Comparison of ENCODE assay signal across 18 cellular contexts in genomic region chr7:36651404-36651803, GRCh38.
A peak's percentile ranks its signal among the peaks of the same experiment; 100 is the strongest.
DNase-seq lines count a peak whose midpoint lies in the region; TF ChIP-seq lines count a peak whose summit lies in the region.
"Had no signal": no experiment of that assay in that cellular context is flagged by ENCODE, and none has a peak within 500 bp of the region (broad histone marks: within the 10 kb centered on the region; RNA-seq: fewer than 3 reads in every experiment).

No MANE protein-coding gene starts in this region.

- H3K9me2 ChIP-seq in GM23248 (ENCODE audit: insufficient read depth) (no peaks in the 10 kb centered on the region), hepatocyte (replicated peaks; ENCODE audit: insufficient read depth) (no peaks in the 10 kb centered on the region)

- WGBS in GM23248 (ENCODE audit: low coverage in 1 of 2, low lambda C conversion rate in 2 of 2, missing lambda C conversion rate in 2 of 2), 2 experiments, result 2% methylated on average over 2 of the region's 2 CpGs
- WGBS in hepatocyte (ENCODE audit: low lambda C conversion rate, missing lambda C conversion rate), result 72% methylated on average over 2 of the region's 2 CpGs

- peaks cover 35% of the 10 kb centered on the region for H3K4me1 ChIP-seq in GM23248 (ENCODE audit: insufficient read depth)
- peaks cover 6% of the 10 kb centered on the region for H3K4me1 ChIP-seq in hepatocyte (ENCODE audit: insufficient read depth)
- H3K4me1 ChIP-seq: psoas muscle had no signal

- H3K79me2 ChIP-seq in GM23248 (ENCODE audit: insufficient read depth) (no peaks in the 10 kb centered on the region), hepatocyte (no peaks in the 10 kb centered on the region)

- H2AFZ ChIP-seq in GM23248, result no peak overlapping the region
- no peak overlapping the region for H2AFZ ChIP-seq in hepatocyte

- in situ Hi-C loops in GM23248 (cut with MboI), result no loop called here
- in situ Hi-C loops in astrocyte of the spinal cord (cut with HindIII; ENCODE audit: low sequenced_read_pairs), result no loop called here

- peak overlapping the region; percentile 15; the same call in 1 of the 2 replicates for H3K9ac ChIP-seq in GM23248

- no peaks in the 10 kb centered on the region for H4K20me1 ChIP-seq in GM23248 (ENCODE audit: insufficient read depth)
- no peaks in the 10 kb centered on the region for H4K20me1 ChIP-seq in hepatocyte (ENCODE audit: insufficient read depth, poor library complexity, severe bottlenecking)

- H3K27ac ChIP-seq in GM23248, result peak overlapping the region; percentile 48
- H3K27ac ChIP-seq in hepatocyte, result peak overlapping the region; percentile 16
- H3K27ac ChIP-seq: psoas muscle had no signal

- peaks cover 38% of the 10 kb centered on the region for H3F3A ChIP-seq in GM23248 (ENCODE audit: insufficient read depth)

- TF ChIP-seq CTCF in astrocyte of the spinal cord (IDR thresholded peaks at IDR 0.05; ENCODE audit: low read depth, low read length), result no peak
- TF ChIP-seq CTCF in hepatocyte (IDR thresholded peaks at IDR 0.05; ENCODE audit: poor library complexity), result no peak

- H3K27me3 ChIP-seq in GM23248 (replicated peaks; ENCODE audit: insufficient read depth) (peaks cover 13% of the 10 kb centered on the region; the same call in 1 of the 2 replicates), hepatocyte (no peaks in the 10 kb centered on the region)

- H3K36me3 ChIP-seq in GM23248 (ENCODE audit: low read depth) (no peaks in the 10 kb centered on the region), hepatocyte (replicated peaks; ENCODE audit: insufficient read depth, low read depth) (no peaks in the 10 kb centered on the region)

- peak; percentile 59 for DNase-seq in A172 (ENCODE audit: low spot score)
- peak; percentile 80 for DNase-seq in GM23248
- DNase-seq in astrocyte of the spinal cord (ENCODE audit: low read depth, low spot score), result peak; percentile 69
- DNase-seq in hepatocyte (ENCODE audit: low spot score), result peak; percentile 36
- no peak for DNase-seq in NCI-H345 (lab: John Stamatoyannopoulos, UW)
- DNase-seq in DMS53 treated with DMSO at 0.1 percent for 48 hours (lab: John Stamatoyannopoulos, UW; ENCODE audit: unreplicated experiment), result no peak
- DNase-seq in NK-92 treated with Interleukin-12 subunit alpha and Interleukin-12 subunit beta, amount 100 ng/mL, for 24 hours (lab: John Stamatoyannopoulos, UW), result no peak
- DNase-seq in activated CD4-positive, alpha-beta T cell treated with anti-CD3 and anti-CD28 coated beads, Interleukin-2, amount 50 U/mL, for 1 hour, result no peak
- DNase-seq: activated CD8-positive, alpha-beta memory T cell treated with anti-CD3 and anti-CD28 coated beads, Interleukin-2, amount 50 U/mL, for 4 hours; activated naive CD8-positive, alpha-beta T cell treated with anti-CD3 and anti-CD28 coated beads for 36 hours; effector memory CD4-positive, alpha-beta T cell; hypothalamus; NCI-H1105 treated with DMSO at 0.1 percent for 48 hours; NCI-H526; psoas muscle; Right ventricle myocardium superior; stimulated activated CD4-positive, alpha-beta T cell treated with anti-CD3 and anti-CD28 coated beads, Interleukin-2, amount 100 ng/mL, for 48 hours; stimulated activated naive B cell treated with anti-CD40 and anti-IgM and Interleukin-4, amounts not matched to agents 10 μg/mL and 1 μg/mL and 100 μg/mL, for 72 hours had no signal

- H3K4me2 ChIP-seq in GM23248 (ENCODE audit: unreplicated experiment), result peak overlapping the region; percentile 55
- no peak overlapping the region for H3K4me2 ChIP-seq in hepatocyte

- H3K9me3 ChIP-seq in GM23248 (ENCODE audit: low read depth) (no peaks in the 10 kb centered on the region), hepatocyte (ENCODE audit: low read depth) (no peaks in the 10 kb centered on the region)
- H3K9me3 ChIP-seq: psoas muscle had no signal

- no peak overlapping the region for H3K4me3 ChIP-seq in GM23248
- H3K4me3 ChIP-seq in astrocyte of the spinal cord (ENCODE audit: low read depth, low read length), result no peak overlapping the region
- no peak overlapping the region for H3K4me3 ChIP-seq in hepatocyte
- H3K4me3 ChIP-seq: psoas muscle had no signal

Comparison
In these comparisons a context has a peak if more than half of its experiments do, and no peak if none do; other contexts are left out.
1. DNase-seq: peak in A172 (single experiment), GM23248 (single experiment), astrocyte of the spinal cord (single experiment) and hepatocyte (single experiment); none in NCI-H345 (single experiment), DMS53 treated with DMSO at 0.1 percent for 48 hours (single experiment), NK-92 treated with Interleukin-12 subunit alpha and Interleukin-12 subunit beta, amount 100 ng/mL, for 24 hours (single experiment) and activated CD4-positive, alpha-beta T cell treated with anti-CD3 and anti-CD28 coated beads, Interleukin-2, amount 50 U/mL, for 1 hour (single experiment).